8 cellular contexts compared by ENCODE assay signal in genomic region chr1:234976880-234977680, GRCh38.
A peak's percentile ranks its signal among the peaks of the same experiment; 100 is the strongest.
DNase-seq lines count a peak whose midpoint lies in the region; ATAC-seq and TF ChIP-seq lines count a peak whose summit lies in the region.
"Had no signal": no experiment of that assay in that cellular context is flagged by ENCODE, and none has a peak within 500 bp of the region (broad histone marks: within the 10 kb centered on the region; RNA-seq: fewer than 3 reads in every experiment).

No MANE protein-coding gene starts in this region.

- no peak for TF ChIP-seq CTCF in left ventricle myocardium inferior (IDR thresholded peaks at IDR 0.05; ENCODE audit: borderline replicate concordance)
- TF ChIP-seq CTCF in GM20000 (IDR thresholded peaks at IDR 0.05; ENCODE audit: extremely low read depth, missing control alignments), result no peak

- H3K27me3 ChIP-seq in left ventricle myocardium inferior (ENCODE audit: low read depth), result no peaks in the 10 kb centered on the region

- peak overlapping the region in 2 of 4 donors; percentile 6 to 19 for H3K4me3 Mint-ChIP-seq in IgD-negative memory B cell
- peak overlapping the region; percentile 72 for H3K4me3 Mint-ChIP-seq in stimulated activated effector memory CD8-positive, alpha-beta T cell treated with anti-CD3 and anti-CD28 coated beads, Interleukin-12 subunit alpha, Interleukin-12 subunit beta, amount 100 ng/mL, for 72 hours

- H3K27me3 Mint-ChIP-seq in IgD-negative memory B cell, result no peaks in the 10 kb centered on the region

- H3K36me3 ChIP-seq in left ventricle myocardium inferior, result no peaks in the 10 kb centered on the region

- peaks cover 38 to 47% (median 42%) of the 10 kb centered on the region in 3 donors for H3K4me1 Mint-ChIP-seq in IgD-negative memory B cell
- peaks cover 85% of the 10 kb centered on the region for H3K4me1 Mint-ChIP-seq in stimulated activated effector memory CD8-positive, alpha-beta T cell treated with anti-CD3 and anti-CD28 coated beads, Interleukin-12 subunit alpha, Interleukin-12 subunit beta, amount 100 ng/mL, for 72 hours

- H3K9me3 ChIP-seq in left ventricle myocardium inferior (replicated peaks), result no peaks in the 10 kb centered on the region

- peak overlapping the region in 2 of 3 donors; percentile 54 to 78 for H3K27ac Mint-ChIP-seq in IgD-negative memory B cell
- no peak overlapping the region for H3K27ac Mint-ChIP-seq in stimulated activated effector memory CD8-positive, alpha-beta T cell treated with anti-CD3 and anti-CD28 coated beads, Interleukin-12 subunit alpha, Interleukin-12 subunit beta, amount 100 ng/mL, for 72 hours

- DNase-seq in SIG-M5 treated with dmso at 0.1 percent for 504 hours (lab: John Stamatoyannopoulos, UW; ENCODE audit: unreplicated experiment), result peak; percentile 97
- no peak for DNase-seq in left ventricle myocardium inferior
- DNase-seq in stimulated activated effector memory CD8-positive, alpha-beta T cell treated with anti-CD3 and anti-CD28 coated beads, Interleukin-12 subunit alpha, Interleukin-12 subunit beta, amount 100 ng/mL, for 72 hours (ENCODE audit: low spot score in 2 of 2), result no peak
- DNase-seq in GM20000 (ENCODE audit: low spot score), result no peak
- DNase-seq in NCI-H2107 (lab: John Stamatoyannopoulos, UW), result no peak
- DNase-seq: activated CD4-positive, alpha-beta T cell treated with anti-CD3 and anti-CD28 coated beads, Interleukin-2, amount 50 U/mL, for 1 hour had no signal

- no peaks in the 10 kb centered on the region for H3K9me3 Mint-ChIP-seq in IgD-negative memory B cell
- H3K9me3 Mint-ChIP-seq in stimulated activated effector memory CD8-positive, alpha-beta T cell treated with anti-CD3 and anti-CD28 coated beads, Interleukin-12 subunit alpha, Interleukin-12 subunit beta, amount 100 ng/mL, for 72 hours, result no peaks in the 10 kb centered on the region

- H3K27ac ChIP-seq in left ventricle myocardium inferior (replicated peaks), result peak overlapping the region; percentile 89

- intact Hi-C loops in left ventricle myocardium inferior (cut with micrococcal nuclease), result no loop called here

- no peaks in the 10 kb centered on the region for H3K36me3 Mint-ChIP-seq in IgD-negative memory B cell
- H3K36me3 Mint-ChIP-seq in stimulated activated effector memory CD8-positive, alpha-beta T cell treated with anti-CD3 and anti-CD28 coated beads, Interleukin-12 subunit alpha, Interleukin-12 subunit beta, amount 100 ng/mL, for 72 hours, result peaks cover 19% of the 10 kb centered on the region

- H3K4me1 ChIP-seq in left ventricle myocardium inferior, result peaks cover 57% of the 10 kb centered on the region

- no peak overlapping the region for H3K4me3 ChIP-seq in left ventricle myocardium inferior

- ATAC-seq in stimulated activated effector memory CD8-positive, alpha-beta T cell treated with anti-CD3 and anti-CD28 coated beads, Interleukin-12 subunit alpha, Interleukin-12 subunit beta, amount 100 ng/mL, for 72 hours, result no peak
- ATAC-seq in GM21786 (IDR thresholded peaks at IDR 0.05; ENCODE audit: unreplicated experiment), result no peak
